Comparison of ENCODE assay signal across 1 cellular context in genomic region chr17:3960764-3961163, GRCh38.
TF ChIP-seq lines count a peak whose summit lies in the region.

No MANE protein-coding gene starts in this region.

TF ChIP-seq in GM23338, 12 proteins besides CTCF, POLR2A, EP300 and RAD21 (continued from another document):
- no peak for TF ChIP-seq ZNF462 (CRISPR knock-in tag; IDR thresholded peaks at IDR 0.05)
- TF ChIP-seq EZH2 (IDR thresholded peaks at IDR 0.05; ENCODE audit: low read depth, unreplicated experiment): no peak
